In genomic region chr1:201506092-201506491, GRCh38 we compare ENCODE assay signal across 8 cellular contexts. TPM values are rescaled to one million over a fixed set of nuclear protein-coding genes. Genes with fewer than 3 reads are reported as not detected.
DNase-seq lines count a peak whose midpoint lies in the region; ATAC-seq and TF ChIP-seq lines count a peak whose summit lies in the region.

No MANE protein-coding gene starts in this region.

- no peaks in the 10 kb centered on the region for H3K9me3 Mint-ChIP-seq in activated T-cell treated with anti-CD3 and anti-CD28 coated beads, Interleukin-2, amount 50 U/mL, for 4 hours

- no peak for ATAC-seq in activated T-cell treated with anti-CD3 and anti-CD28 coated beads, Interleukin-2, amount 50 U/mL, for 4 hours
- ATAC-seq in right lobe of liver (no peak), GM21619 (IDR thresholded peaks at IDR 0.05; ENCODE audit: unreplicated experiment) (no peak), GM21825 (IDR thresholded peaks at IDR 0.05; ENCODE audit: unreplicated experiment) (no peak)

- H3K36me3 Mint-ChIP-seq in activated T-cell treated with anti-CD3 and anti-CD28 coated beads, Interleukin-2, amount 50 U/mL, for 4 hours (ENCODE audit: insufficient read depth) = no peaks in the 10 kb centered on the region

- peak overlapping the region; percentile 91 for H3K4me3 Mint-ChIP-seq in activated T-cell treated with anti-CD3 and anti-CD28 coated beads, Interleukin-2, amount 50 U/mL, for 4 hours

- no peak for TF ChIP-seq POLR2A in right lobe of liver (IDR thresholded peaks at IDR 0.05)
- TF ChIP-seq POLR2A in tibial nerve (IDR thresholded peaks at IDR 0.05) = no peak

- intact Hi-C loops in right lobe of liver (cut with DNase I) = no loop called here

- TF ChIP-seq CTCF in right lobe of liver (IDR thresholded peaks at IDR 0.05) (no peak), tibial nerve (IDR thresholded peaks at IDR 0.05) (no peak)

- no peaks in the 10 kb centered on the region for H3K27me3 Mint-ChIP-seq in activated T-cell treated with anti-CD3 and anti-CD28 coated beads, Interleukin-2, amount 50 U/mL, for 4 hours (ENCODE audit: low read depth)

- H3K27me3 ChIP-seq in right lobe of liver = no peaks in the 10 kb centered on the region
- no peaks in the 10 kb centered on the region for H3K27me3 ChIP-seq in tibial nerve

- no peak for DNase-seq in activated T-cell treated with anti-CD3 and anti-CD28 coated beads, Interleukin-2, amount 50 U/mL, for 4 hours
- DNase-seq in activated T-cell treated with anti-CD3 and anti-CD28 coated beads, Interleukin-2, amount 50 U/mL, for 1 hour = no peak
- DNase-seq in right lobe of liver (no peak), tibial nerve (ENCODE audit: low spot score in 2 of 2) (no peak), NCI-H524 (lab: John Stamatoyannopoulos, UW) (no peak)

- peaks cover 33% of the 10 kb centered on the region for H3K4me1 Mint-ChIP-seq in activated T-cell treated with anti-CD3 and anti-CD28 coated beads, Interleukin-2, amount 50 U/mL, for 4 hours (ENCODE audit: low read depth)

- H3K4me1 ChIP-seq in right lobe of liver = peaks cover 0 to 62% (median 18%) of the 10 kb centered on the region in 4 donors
- H3K4me1 ChIP-seq in tibial nerve = peaks cover 1 to 69% (median 40%) of the 10 kb centered on the region in 4 donors

- H3K27ac ChIP-seq in adipose tissue (ENCODE audit: low read depth, low read length) (peak overlapping the region; percentile 57), right lobe of liver (peak overlapping the region; percentile 87 to 94 (median 94)), tibial nerve (peak overlapping the region; percentile 88 to 98 (median 92))

- H3K9me3 ChIP-seq in right lobe of liver (no peaks in the 10 kb centered on the region), tibial nerve (no peaks in the 10 kb centered on the region)

- no peak for TF ChIP-seq EP300 in tibial nerve (IDR thresholded peaks at IDR 0.05)

- H3K4me3 ChIP-seq in right lobe of liver (peak overlapping the region; percentile 80 to 91 (median 80)), tibial nerve (peak overlapping the region; percentile 58 to 87 (median 64))

- WGBS in adipose tissue, 3 donors = 18 to 52% (median 44%) methylated on average over 3 of the region's 3 CpGs
- 43% methylated on average over 1 of the region's 3 CpGs for WGBS in right lobe of liver (ENCODE audit: insufficient coverage, low coverage, low lambda C conversion rate, missing lambda C conversion rate)
- WGBS in tibial nerve, 2 donors = 16 to 17% methylated on average over 3 of the region's 3 CpGs

- H3K36me3 ChIP-seq in right lobe of liver = no peaks in the 10 kb centered on the region
- H3K36me3 ChIP-seq in tibial nerve = no peaks in the 10 kb centered on the region

RNA-seq across cellular contexts. Expression of gene CSRP1, which starts 0.8 kb away (rescaled TPM):
- 10 to 100 TPM; 51.5 to 54.3 (median 52.4) TPM for total RNA-seq in activated T-cell treated with anti-CD3 and anti-CD28 coated beads, Interleukin-2, amount 50 U/mL, for 4 hours
- polyA plus RNA-seq in adipose tissue = 100 to 1,000 TPM in 2 of 3 donors, 10 to 100 TPM in 1; 96.0 to 310 (median 278) TPM
- 100 to 1,000 TPM in 2 of 6 experiments, 10 to 100 TPM in 4; 54.9 to 158 (median 87.0) TPM for total RNA-seq in right lobe of liver
- total RNA-seq in tibial nerve = 1,000 to 10,000 TPM in 3 of 4 donors, 100 to 1,000 TPM in 1; 548 to 1,751 (median 1,444) TPM

RNA-seq across cellular contexts. Expression of gene NAV1, which starts 32.8 kb away (rescaled TPM):
- 1 to 10 TPM in 2 of 3 donors, under 1 TPM in 1; 0.81 to 1.3 (median 1.1) TPM for total RNA-seq in activated T-cell treated with anti-CD3 and anti-CD28 coated beads, Interleukin-2, amount 50 U/mL, for 4 hours
- polyA plus RNA-seq in adipose tissue = 10 to 100 TPM in 2 of 3 donors, 1 to 10 TPM in 1; 4.1 to 26.8 (median 17.2) TPM
- total RNA-seq in right lobe of liver (1 to 10 TPM; 2.1 to 7.4 (median 3.7) TPM), tibial nerve (10 to 100 TPM; 22.9 to 49.2 (median 34.2) TPM)

RNA-seq across cellular contexts. Expression of gene PHLDA3, which starts 37.1 kb away (rescaled TPM):
- total RNA-seq in activated T-cell treated with anti-CD3 and anti-CD28 coated beads, Interleukin-2, amount 50 U/mL, for 4 hours = 1 to 10 TPM; 1.4 to 4.1 (median 3.4) TPM
- 100 to 1,000 TPM in 1 of 3 donors, 10 to 100 TPM in 2; 15.1 to 390 (median 61.0) TPM for polyA plus RNA-seq in adipose tissue
- total RNA-seq in right lobe of liver = 10 to 100 TPM in 1 of 6 experiments, 1 to 10 TPM in 5; 1.0 to 10.9 (median 2.7) TPM
- total RNA-seq in tibial nerve = 100 to 1,000 TPM; 243 to 301 (median 271) TPM

Comparison
In these comparisons a context has a peak if more than half of its experiments do, and no peak if none do; other contexts are left out.
1. RNA of gene PHLDA3, which starts 37.1 kb away (total RNA-seq): 243 to 301 TPM in tibial nerve; 1.4 to 4.1 TPM in activated T-cell treated with anti-CD3 and anti-CD28 coated beads, Interleukin-2, amount 50 U/mL, for 4 hours and 1.0 to 10.9 TPM in right lobe of liver; every median in the first group is over 10 times any median in the second.
2. Peak in every context shown above with its lines, with median percentiles within 50 percentile points of each other: H3K27ac ChIP-seq.